Comparison of ENCODE assay signal across 8 cellular contexts in the genomic region with DNA sequence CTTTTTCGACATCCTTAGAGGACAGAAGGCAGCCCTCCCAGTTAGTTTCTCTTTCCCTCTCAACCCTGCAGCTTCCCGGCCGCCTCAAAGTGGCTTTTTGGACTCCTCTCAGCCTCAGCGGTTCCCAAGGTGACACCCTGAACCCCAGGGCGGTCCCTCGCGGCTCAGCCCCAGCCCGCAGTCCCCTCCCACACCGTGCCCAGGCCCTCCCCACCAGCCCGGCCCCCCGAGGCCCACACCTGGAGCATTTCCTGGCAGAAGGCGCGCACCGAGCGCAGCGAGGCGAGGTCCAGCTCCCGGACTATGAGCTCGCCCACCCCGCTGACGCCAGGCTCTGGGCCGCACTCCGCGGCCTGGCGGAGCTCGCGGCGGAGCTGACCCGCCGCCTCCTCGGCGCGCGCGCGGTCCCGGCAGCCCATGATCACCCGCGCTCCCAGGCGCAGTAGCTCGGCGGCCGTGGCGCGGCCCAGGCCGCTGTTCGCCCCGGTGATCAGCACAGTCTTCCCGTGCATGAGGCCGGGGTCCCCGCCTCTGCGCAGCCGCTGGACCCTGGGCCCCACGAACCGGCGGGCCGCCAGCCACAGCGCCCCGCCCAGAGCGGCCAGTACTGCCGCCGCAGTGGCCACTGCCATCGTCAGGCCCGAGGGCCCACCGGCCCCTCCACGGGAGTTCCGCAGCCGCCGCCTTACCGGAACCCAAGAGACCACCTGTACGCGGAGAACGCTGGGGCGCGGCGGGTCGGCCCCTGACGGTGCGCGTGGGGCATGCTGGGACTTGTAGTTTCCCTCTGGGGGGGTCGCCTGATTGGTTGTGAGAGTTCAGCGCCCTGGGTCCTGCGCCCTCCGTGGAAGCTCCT. TPM values are rescaled to one million over a fixed set of nuclear protein-coding genes. Genes with fewer than 3 reads are reported as not detected.
DNase-seq lines count a peak whose midpoint lies in the region; ATAC-seq, FAIRE-seq and TF ChIP-seq lines count a peak whose summit lies in the region.

A gene with protein sequence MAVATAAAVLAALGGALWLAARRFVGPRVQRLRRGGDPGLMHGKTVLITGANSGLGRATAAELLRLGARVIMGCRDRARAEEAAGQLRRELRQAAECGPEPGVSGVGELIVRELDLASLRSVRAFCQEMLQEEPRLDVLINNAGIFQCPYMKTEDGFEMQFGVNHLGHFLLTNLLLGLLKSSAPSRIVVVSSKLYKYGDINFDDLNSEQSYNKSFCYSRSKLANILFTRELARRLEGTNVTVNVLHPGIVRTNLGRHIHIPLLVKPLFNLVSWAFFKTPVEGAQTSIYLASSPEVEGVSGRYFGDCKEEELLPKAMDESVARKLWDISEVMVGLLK (minus strand): TSS at position 713 of the 856 bp plus-strand sequence. CDS start 81 bp downstream, at position 632.

- ATAC-seq in HG02763 (IDR thresholded peaks at IDR 0.05; ENCODE audit: unreplicated experiment) = peak; percentile 95
- peak; percentile 95 for ATAC-seq in activated naive CD8-positive, alpha-beta T cell treated with anti-CD3 and anti-CD28 coated beads, Interleukin-2, amount 50 U/mL, for 24 hours
- peak; percentile 96 for ATAC-seq in Right ventricle myocardium superior (ENCODE audit: poor library complexity)
- ATAC-seq in pancreas = peak; percentile 95 to 98 (median 96)

- peaks cover 4 to 22% (median 14%) of the 10 kb centered on the region in 3 donors for H3K4me1 ChIP-seq in pancreas
- H3K4me1 ChIP-seq in tibial artery = peaks cover 0 to 43% (median 20%) of the 10 kb centered on the region in 4 donors

- H3K27ac ChIP-seq in pancreas = peak within 1 kb of the TSS; percentile 94 to 99 (median 96)
- H3K27ac ChIP-seq in tibial artery = peak within 1 kb of the TSS; percentile 96 to 98

- peak within 1 kb of the TSS; percentile 87 for H3K4me3 Mint-ChIP-seq in activated naive CD8-positive, alpha-beta T cell treated with anti-CD3 and anti-CD28 coated beads, Interleukin-2, amount 50 U/mL, for 24 hours

- WGBS in pancreas, 2 donors = 1% methylated on average over 77 to 84 of the region's 84 CpGs

- DNase-seq in GM12865 (ENCODE audit: low read depth) = peak; percentile 96
- DNase-seq in NCI-H1417 treated with DMSO at 0.1 percent for 48 hours (lab: John Stamatoyannopoulos, UW) = peak; percentile 88
- peak; percentile 96 for DNase-seq in SW480 (ENCODE audit: low spot score)
- DNase-seq in activated naive CD8-positive, alpha-beta T cell treated with anti-CD3 and anti-CD28 coated beads, Interleukin-2, amount 50 U/mL, for 24 hours = peak; percentile 90
- peak; percentile 95 for DNase-seq in Right ventricle myocardium superior
- peak; percentile 93 to 96 (median 94) for DNase-seq in pancreas
- peak; percentile 95 to 98 for DNase-seq in tibial artery

- peaks cover 41% of the 10 kb centered on the region for H3K4me1 Mint-ChIP-seq in activated naive CD8-positive, alpha-beta T cell treated with anti-CD3 and anti-CD28 coated beads, Interleukin-2, amount 50 U/mL, for 24 hours

- intact Hi-C loops in Right ventricle myocardium superior (cut with DNase I) (loop anchor here (2.0 kb wide), 1 partner anchor 35 kb away; no protein-coding TSS in a partner anchor), pancreas (cut with DNase I) (no loop called here), tibial artery (cut with DNase I; ENCODE audit: low total_unique reads) (no loop called here)

- peaks cover 6% of the 10 kb centered on the region for H3K9me3 Mint-ChIP-seq in activated naive CD8-positive, alpha-beta T cell treated with anti-CD3 and anti-CD28 coated beads, Interleukin-2, amount 50 U/mL, for 24 hours

- TF ChIP-seq CTCF in GM12865 (IDR thresholded peaks at IDR 0.05; ENCODE audit: insufficient read depth, low read depth, low read length, missing control alignments) (no peak), pancreas (IDR thresholded peaks at IDR 0.05) (no peak), tibial artery (IDR thresholded peaks at IDR 0.05) (no peak)

- H3K36me3 Mint-ChIP-seq in activated naive CD8-positive, alpha-beta T cell treated with anti-CD3 and anti-CD28 coated beads, Interleukin-2, amount 50 U/mL, for 24 hours (ENCODE audit: low read depth) = peaks cover 38% of the 10 kb centered on the region

- H3K27me3 Mint-ChIP-seq in activated naive CD8-positive, alpha-beta T cell treated with anti-CD3 and anti-CD28 coated beads, Interleukin-2, amount 50 U/mL, for 24 hours = no peaks in the 10 kb centered on the region

- H3K27ac Mint-ChIP-seq in activated naive CD8-positive, alpha-beta T cell treated with anti-CD3 and anti-CD28 coated beads, Interleukin-2, amount 50 U/mL, for 24 hours = peak within 1 kb of the TSS; percentile 93

- H3K4me3 ChIP-seq in GM12865 (ENCODE audit: low read depth, low read length) (peak within 1 kb of the TSS; percentile 64), pancreas (peak within 1 kb of the TSS; percentile 58 to 95 (median 85)), tibial artery (peak within 1 kb of the TSS; percentile 71 to 98)

- H3K9me3 ChIP-seq in pancreas = no peaks in the 10 kb centered on the region
- peaks cover 0 to 6% (median 4%) of the 10 kb centered on the region in 3 donors for H3K9me3 ChIP-seq in tibial artery

- H3K27me3 ChIP-seq in pancreas (no peaks in the 10 kb centered on the region), tibial artery (no peaks in the 10 kb centered on the region)

- peak; percentile 45 for FAIRE-seq in pancreas (lab: Jason Lieb, UNC)

- H3K36me3 ChIP-seq in pancreas (peaks cover 0 to 3% (median 0%) of the 10 kb centered on the region in 3 donors), tibial artery (peaks cover 5 to 12% (median 11%) of the 10 kb centered on the region in 3 donors)

RNA-seq across cellular contexts. Expression of the gene that starts here (rescaled TPM):
- total RNA-seq in Right ventricle myocardium superior (45.5 TPM), pancreas (10 to 100 TPM in 2 of 6 donors, 1 to 10 TPM in 4; 8.0 to 13.5 (median 8.9) TPM)
- 10 to 100 TPM in 1 of 2 donors, 1 to 10 TPM in 1; 8.2 to 13.6 TPM for polyA plus RNA-seq in pancreas

Comparison
In these comparisons a context has a peak if more than half of its experiments do, and no peak if none do; other contexts are left out.
1. Peak in every context shown above with its lines: DNase-seq, ATAC-seq, H3K4me3 ChIP-seq and H3K27ac ChIP-seq.